Comparison of ENCODE assay signal across 1 cellular context in the genomic region with DNA sequence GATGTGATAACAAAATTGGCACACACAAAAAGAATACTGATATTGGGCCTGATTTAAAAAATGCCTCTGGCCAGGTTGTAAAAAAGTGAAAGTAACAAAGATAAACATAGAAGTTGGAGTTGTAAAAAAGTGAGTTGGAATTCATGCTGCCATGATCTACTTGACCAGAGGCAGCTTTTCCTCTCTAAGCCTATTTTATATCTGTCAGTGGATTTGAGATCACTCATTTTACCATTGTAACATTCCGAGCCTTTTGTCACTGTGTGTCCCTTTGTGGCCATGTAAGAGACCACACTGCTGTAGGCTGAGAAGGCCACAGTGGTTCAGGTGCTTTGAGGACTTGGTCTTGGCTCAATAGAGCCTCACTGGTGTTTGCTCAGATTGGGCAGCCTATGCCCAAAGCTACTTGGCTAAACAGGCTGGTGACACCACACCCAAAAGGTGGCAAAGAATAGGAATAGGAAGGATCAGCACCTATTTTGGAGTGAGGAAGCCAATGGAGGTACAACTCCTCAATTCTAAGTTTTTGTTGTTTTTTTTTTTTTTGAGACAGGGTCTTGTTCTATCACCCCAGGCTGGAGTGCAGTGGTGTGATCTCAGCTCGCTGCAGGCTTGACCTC.
TF ChIP-seq lines count a peak whose summit lies in the region.

No MANE protein-coding gene starts in this region.

TF ChIP-seq in WTC11, 78 proteins besides CTCF, POLR2A, EP300 and RAD21 (continued from another document):
- TF ChIP-seq FOXP4 (CRISPR knock-in tag; IDR thresholded peaks at IDR 0.05) (no peak), CREM (CRISPR knock-in tag; IDR thresholded peaks at IDR 0.05) (no peak), TEAD4 (CRISPR knock-in tag; IDR thresholded peaks at IDR 0.05) (no peak), ZNF138 (CRISPR knock-in tag; conservative IDR thresholded peaks at IDR 0.05) (no peak)
